In genomic region chr19:21020298-21021227, GRCh38 we compare ENCODE assay signal across 1 cellular context.
A peak's percentile ranks its signal among the peaks of the same experiment; 100 is the strongest.
TF ChIP-seq lines count a peak whose summit lies in the region.

Gene ZNF430, plus strand, starts transcription at chr19:21020657. Its CDS starts 144 bp downstream, at chr19:21020801.

TF ChIP-seq in SK-N-SH, 30 proteins besides CTCF, POLR2A, EP300 and RAD21 (continued from another document):
- TF ChIP-seq, protein P1, sequence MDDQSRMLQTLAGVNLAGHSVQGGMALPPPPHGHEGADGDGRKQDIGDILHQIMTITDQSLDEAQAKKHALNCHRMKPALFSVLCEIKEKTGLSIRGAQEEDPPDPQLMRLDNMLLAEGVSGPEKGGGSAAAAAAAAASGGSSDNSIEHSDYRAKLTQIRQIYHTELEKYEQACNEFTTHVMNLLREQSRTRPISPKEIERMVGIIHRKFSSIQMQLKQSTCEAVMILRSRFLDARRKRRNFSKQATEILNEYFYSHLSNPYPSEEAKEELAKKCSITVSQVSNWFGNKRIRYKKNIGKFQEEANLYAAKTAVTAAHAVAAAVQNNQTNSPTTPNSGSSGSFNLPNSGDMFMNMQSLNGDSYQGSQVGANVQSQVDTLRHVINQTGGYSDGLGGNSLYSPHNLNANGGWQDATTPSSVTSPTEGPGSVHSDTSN (IDR thresholded peaks at IDR 0.05), result peak; percentile 98
- no peak for TF ChIP-seq USF2 (IDR thresholded peaks at IDR 0.05; ENCODE audit: borderline replicate concordance, low read depth, low read length)
- TF ChIP-seq ELF1 (IDR thresholded peaks at IDR 0.05), result peak; percentile 92
- TF ChIP-seq, protein P2, sequence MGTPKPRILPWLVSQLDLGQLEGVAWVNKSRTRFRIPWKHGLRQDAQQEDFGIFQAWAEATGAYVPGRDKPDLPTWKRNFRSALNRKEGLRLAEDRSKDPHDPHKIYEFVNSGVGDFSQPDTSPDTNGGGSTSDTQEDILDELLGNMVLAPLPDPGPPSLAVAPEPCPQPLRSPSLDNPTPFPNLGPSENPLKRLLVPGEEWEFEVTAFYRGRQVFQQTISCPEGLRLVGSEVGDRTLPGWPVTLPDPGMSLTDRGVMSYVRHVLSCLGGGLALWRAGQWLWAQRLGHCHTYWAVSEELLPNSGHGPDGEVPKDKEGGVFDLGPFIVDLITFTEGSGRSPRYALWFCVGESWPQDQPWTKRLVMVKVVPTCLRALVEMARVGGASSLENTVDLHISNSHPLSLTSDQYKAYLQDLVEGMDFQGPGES (IDR thresholded peaks at IDR 0.05; ENCODE audit: low read depth, low read length), result peak; percentile 76
- TF ChIP-seq NRF1 (IDR thresholded peaks at IDR 0.05; ENCODE audit: low read depth, low read length), result no peak
- TF ChIP-seq NFIC (IDR thresholded peaks at IDR 0.05; ENCODE audit: borderline replicate concordance), result no peak
